Comparison of ENCODE assay signal across 15 cellular contexts in genomic region chr11:31325162-31325561, GRCh38. TPM values are rescaled to one million over a fixed set of nuclear protein-coding genes. Genes with fewer than 3 reads are reported as not detected.
A peak's percentile ranks its signal among the peaks of the same experiment; 100 is the strongest.
DNase-seq lines count a peak whose midpoint lies in the region; ATAC-seq and TF ChIP-seq lines count a peak whose summit lies in the region.
"Had no signal": no experiment of that assay in that cellular context is flagged by ENCODE, and none has a peak within 500 bp of the region (broad histone marks: within the 10 kb centered on the region; RNA-seq: fewer than 3 reads in every experiment).

No MANE protein-coding gene starts in this region.

- H3K4me1 ChIP-seq in Caco-2, result no peaks in the 10 kb centered on the region

- no peaks in the 10 kb centered on the region for H3K4me1 Mint-ChIP-seq in Caco-2 (ENCODE audit: low read depth, unreplicated experiment)

- no peak overlapping the region for H3K4me3 Mint-ChIP-seq in Caco-2 (ENCODE audit: unreplicated experiment)
- H3K4me3 Mint-ChIP-seq: activated CD8-positive, alpha-beta T cell treated with anti-CD3 and anti-CD28 coated beads for 36 hours; dendritic cell treated with granulocyte-macrophage colony-stimulating factor and Interleukin-4, amounts not matched to agents 40 ng/mL and 50 ng/mL, for 4 days; T-helper 2 cell treated with Interferon-gamma antibody and Interleukin-4, amounts not matched to agents 5 μg/mL and 100 μg/mL, for 36 hours had no signal

- POLR2A ChIA-PET in Caco-2 (lab: Charles Lee), result no interaction called here

- H3K27ac Mint-ChIP-seq in Caco-2 (ENCODE audit: unreplicated experiment), result no peak overlapping the region
- H3K27ac Mint-ChIP-seq: activated CD8-positive, alpha-beta T cell treated with anti-CD3 and anti-CD28 coated beads for 36 hours; dendritic cell treated with granulocyte-macrophage colony-stimulating factor and Interleukin-4, amounts not matched to agents 40 ng/mL and 50 ng/mL, for 4 days; T-helper 2 cell treated with Interferon-gamma antibody and Interleukin-4, amounts not matched to agents 5 μg/mL and 100 μg/mL, for 36 hours had no signal

- H3K36me3 ChIP-seq in MG63, result no peaks in the 10 kb centered on the region
- no peaks in the 10 kb centered on the region for H3K36me3 ChIP-seq in Caco-2 (ENCODE audit: control insufficient read depth, insufficient read depth, low read length)

- CTCF ChIA-PET in Caco-2 (lab: Charles Lee), result no interaction called here

- H3K27me3 ChIP-seq in MG63, result no peaks in the 10 kb centered on the region
- no peaks in the 10 kb centered on the region for H3K27me3 ChIP-seq in Caco-2 (replicated peaks; ENCODE audit: control insufficient read depth, insufficient read depth, low read length)

- peaks cover 2% of the 10 kb centered on the region for H3K27me3 Mint-ChIP-seq in Caco-2 (ENCODE audit: insufficient read depth, unreplicated experiment)
- H3K27me3 Mint-ChIP-seq: dendritic cell treated with granulocyte-macrophage colony-stimulating factor and Interleukin-4, amounts not matched to agents 40 ng/mL and 50 ng/mL, for 4 days had no signal

- H3K4me3 ChIP-seq in MG63, result no peak overlapping the region
- no peak overlapping the region for H3K4me3 ChIP-seq in Caco-2 (ENCODE audit: low read depth, low read length)

- no TSS peak for BruUV-seq in Caco-2 (replicated peaks; lab: Mats Ljungman, UMichigan)

- no peaks in the 10 kb centered on the region for H3K36me3 Mint-ChIP-seq in Caco-2 (ENCODE audit: insufficient read depth, unreplicated experiment)

- H3K9me3 ChIP-seq in MG63 (no peaks in the 10 kb centered on the region), Caco-2 (no peaks in the 10 kb centered on the region)

- peak; percentile 78 for ATAC-seq in omental fat pad (ENCODE audit: low FRiP score)
- ATAC-seq: activated CD8-positive, alpha-beta T cell treated with anti-CD3 and anti-CD28 coated beads for 36 hours had no signal

- DNase-seq in EL (peak; percentile 36), MG63 (peak; percentile 2), epidermal melanocyte (ENCODE audit: insufficient read length, low spot score) (peak; percentile 29), omental fat pad (ENCODE audit: low spot score) (no peak), NCI-H82 (lab: John Stamatoyannopoulos, UW) (no peak), Caco-2 (no peak), posterior cingulate gyrus (no peak), NCI-H2171 treated with DMSO at 0.1 percent for 48 hours (lab: John Stamatoyannopoulos, UW) (no peak)
- DNase-seq: activated CD8-positive, alpha-beta T cell treated with anti-CD3 and anti-CD28 coated beads for 36 hours; activated naive CD4-positive, alpha-beta T cell treated with Interleukin-2 at 50 U/mL for 16 hours; DMS 273 treated with DMSO at 0.1 percent for 48 hours; NCI-H2029 treated with DMSO at 0.1 percent for 48 hours; substantia nigra had no signal

- H3K9me3 Mint-ChIP-seq in Caco-2 (ENCODE audit: unreplicated experiment), result no peaks in the 10 kb centered on the region
- H3K9me3 Mint-ChIP-seq: dendritic cell treated with granulocyte-macrophage colony-stimulating factor and Interleukin-4, amounts not matched to agents 40 ng/mL and 50 ng/mL, for 4 days; T-helper 2 cell treated with Interferon-gamma antibody and Interleukin-4, amounts not matched to agents 5 μg/mL and 100 μg/mL, for 36 hours had no signal

- no peak for TF ChIP-seq CTCF in omental fat pad (IDR thresholded peaks at IDR 0.05)
- no peak for TF ChIP-seq CTCF in Caco-2 (IDR thresholded peaks at IDR 0.05; ENCODE audit: insufficient read depth in 1 of 2, low read depth in 1 of 2, low read length in 1 of 2, severe bottlenecking in 1 of 2, unreplicated experiment in 1 of 2)

- intact Hi-C loops in Caco-2 (cut with micrococcal nuclease; ENCODE audit: unreplicated experiment) (no loop called here), posterior cingulate gyrus (cut with DNase I) (no loop called here)

RNA-seq across cellular contexts. Expression of gene DCDC1, which starts 44.4 kb away (rescaled TPM):
- total RNA-seq in MG63 (2014; rRNA removed; shearing (Covaris generic); ENCODE audit: low replicate concordance), result 0.36 TPM in 1 of 2 replicates, not detected in the other
- total RNA-seq in omental fat pad (1 to 10 TPM in 1 of 4 donors, under 1 TPM in 2, not detected in 1; 0.06 to 1.7 (median 0.36) TPM), Caco-2 (2022) (0.19 TPM in 1 of 2 replicates, not detected in the other)
- total RNA-seq: activated CD8-positive, alpha-beta T cell treated with anti-CD3 and anti-CD28 coated beads for 36 hours had no signal

RNA-seq across cellular contexts. Expression of gene DNAJC24, which starts 44.5 kb away (rescaled TPM):
- total RNA-seq in MG63 (2014; rRNA removed; shearing (Covaris generic); ENCODE audit: low replicate concordance), result 3.1 and 4.0 TPM in 2 replicates
- total RNA-seq in omental fat pad (10 to 100 TPM; 11.6 to 19.5 (median 13.9) TPM), Caco-2 (2022) (13.4 and 14.8 TPM in 2 replicates)

Comparison
In these comparisons a context has a peak if more than half of its experiments do, and no peak if none do; other contexts are left out.
1. DNase-seq: peak in EL (single experiment), MG63 (single experiment) and epidermal melanocyte (single experiment); none in omental fat pad (single experiment), NCI-H82 (single experiment), Caco-2 (0 of 2), posterior cingulate gyrus (0 of 10) and NCI-H2171 treated with DMSO at 0.1 percent for 48 hours (single experiment).